16 cellular contexts compared by ENCODE assay signal in the genomic region with DNA sequence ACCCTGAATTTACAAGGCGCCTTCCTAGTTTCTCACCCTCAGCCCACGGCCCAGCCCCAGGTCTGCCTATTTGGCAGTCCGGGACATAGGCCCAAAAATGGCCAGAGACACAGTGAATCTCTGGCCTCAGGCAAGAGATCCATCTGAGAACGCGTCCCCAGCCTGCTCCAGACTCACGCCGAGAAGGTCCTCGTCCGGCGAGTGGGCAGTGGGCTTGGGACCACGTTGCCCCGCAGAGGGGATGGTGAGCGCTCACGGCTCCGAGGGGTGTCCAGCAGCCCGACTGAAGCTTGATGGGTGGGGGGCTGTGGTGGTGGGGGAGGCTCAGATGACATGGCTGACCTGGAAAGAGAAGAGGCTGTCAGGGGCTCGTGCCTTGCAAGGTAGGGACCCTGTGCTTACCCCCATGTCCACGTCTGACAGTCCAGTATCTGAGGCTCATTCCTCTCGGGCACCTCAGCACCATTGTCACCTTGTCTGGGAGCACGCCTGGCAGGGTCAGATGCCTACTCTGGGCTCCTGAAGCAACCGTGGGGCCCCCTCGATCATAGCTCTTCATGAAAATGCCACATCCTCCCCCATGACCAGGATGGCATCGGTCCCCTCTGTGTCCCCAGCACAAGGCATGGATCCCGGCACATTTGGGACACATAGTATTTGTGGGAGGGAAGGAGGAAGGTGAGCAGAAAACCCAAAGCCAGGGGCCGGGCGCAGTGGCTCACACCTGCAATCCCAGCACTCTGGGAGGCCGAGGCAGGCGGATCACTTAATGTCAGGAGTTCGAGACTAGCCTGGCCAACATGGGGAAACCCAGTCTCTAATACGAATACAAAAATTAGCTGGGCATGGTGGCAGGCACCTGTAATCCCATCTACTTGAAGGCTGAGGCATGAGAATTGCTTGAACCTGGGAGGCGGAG. TPM values are rescaled to one million over a fixed set of nuclear protein-coding genes. Genes with fewer than 3 reads are reported as not detected.
DNase-seq lines count a peak whose midpoint lies in the region; ATAC-seq, FAIRE-seq and TF ChIP-seq lines count a peak whose summit lies in the region.
"Had no signal": no experiment of that assay in that cellular context is flagged by ENCODE, and none has a peak within 500 bp of the region (broad histone marks: within the 10 kb centered on the region; RNA-seq: fewer than 3 reads in every experiment).

No MANE protein-coding gene starts in this region.

- H3K4me3 Mint-ChIP-seq in Calu3 (ENCODE audit: low read depth, unreplicated experiment), result peak overlapping the region; percentile 41
- H3K4me3 Mint-ChIP-seq: CD4-positive, alpha-beta memory T cell; stimulated activated naive CD8-positive, alpha-beta T cell treated with anti-CD3 and anti-CD28 coated beads, Interleukin-15, amount 100 ng/mL, for 72 hours had no signal

- TF ChIP-seq CTCF in Calu3 (IDR thresholded peaks at IDR 0.05; ENCODE audit: unreplicated experiment) (no peak), Peyer's patch (IDR thresholded peaks at IDR 0.05) (no peak)

- FAIRE-seq in frontal cortex (lab: Jason Lieb, UNC), result no peak

- H3K4me1 ChIP-seq in Peyer's patch, result peaks cover 0 to 27% (median 1%) of the 10 kb centered on the region in 4 donors

- H3K4me3 ChIP-seq in Peyer's patch, result no peak overlapping the region
- H3K4me3 ChIP-seq: dorsolateral prefrontal cortex had no signal

- no peaks in the 10 kb centered on the region for H3K27me3 ChIP-seq in Peyer's patch
- H3K27me3 ChIP-seq: dorsolateral prefrontal cortex had no signal

- H3K27ac Mint-ChIP-seq in Calu3 (ENCODE audit: unreplicated experiment), result peak overlapping the region; percentile 63

- peaks cover 46% of the 10 kb centered on the region for H3K4me1 Mint-ChIP-seq in Calu3 (ENCODE audit: low read depth, unreplicated experiment)

- BruUV-seq in Calu3 (replicated peaks; lab: Mats Ljungman, UMichigan), result no TSS peak

- DNase-seq in Calu3, result no peak
- no peak for DNase-seq in Peyer's patch
- DNase-seq in left ventricle myocardium superior, result peak; percentile 23
- DNase-seq in sciatic nerve (ENCODE audit: low spot score), result peak; percentile 57
- no peak for DNase-seq in frontal cortex (ENCODE audit: low spot score in 2 of 2)
- no peak for DNase-seq in medulla oblongata (ENCODE audit: extremely low spot score)
- no peak for DNase-seq in dermis blood vessel endothelial cell
- DNase-seq: CD4-positive, alpha-beta memory T cell; NCI-H187 treated with DMSO at 0.1 percent for 48 hours; NCI-H69; stimulated activated naive CD8-positive, alpha-beta T cell treated with anti-CD3 and anti-CD28 coated beads, Interleukin-15, amount 100 ng/mL, for 72 hours had no signal

- CTCF ChIA-PET in Calu3 (lab: Charles Lee), result interaction anchor here (1.0 kb wide), 1 partner anchor 9 kb away, joined by 3 read pairs; the partner anchor contains the start of gene CARHSP1

- H3K36me3 ChIP-seq in Peyer's patch, result peaks cover 0 to 42% (median 0%) of the 10 kb centered on the region in 3 donors

- H3K36me3 Mint-ChIP-seq in Calu3 (ENCODE audit: insufficient read depth, unreplicated experiment), result peaks cover 97% of the 10 kb centered on the region

- H3K27me3 Mint-ChIP-seq in Calu3 (ENCODE audit: unreplicated experiment), result no peaks in the 10 kb centered on the region
- H3K27me3 Mint-ChIP-seq: CD4-positive, alpha-beta memory T cell; stimulated activated naive CD8-positive, alpha-beta T cell treated with anti-CD3 and anti-CD28 coated beads, Interleukin-15, amount 100 ng/mL, for 72 hours had no signal

- no peaks in the 10 kb centered on the region for H3K9me3 Mint-ChIP-seq in Calu3 (ENCODE audit: low read depth, unreplicated experiment)
- H3K9me3 Mint-ChIP-seq: stimulated activated naive CD8-positive, alpha-beta T cell treated with anti-CD3 and anti-CD28 coated beads, Interleukin-15, amount 100 ng/mL, for 72 hours had no signal

- no peak for TF ChIP-seq POLR2A in Peyer's patch (IDR thresholded peaks at IDR 0.05)

- intact Hi-C loops in Calu3 (cut with micrococcal nuclease; ENCODE audit: unreplicated experiment) (no loop called here), left ventricle myocardium superior (cut with micrococcal nuclease) (no loop called here), sciatic nerve (cut with DNase I) (no loop called here)

- no peak for ATAC-seq in left ventricle myocardium superior
- ATAC-seq in sciatic nerve, result no peak
- no peak for ATAC-seq in SK-N-SH treated with all-trans-retinoic acid at 6 μM for 48 hours
- ATAC-seq: stimulated activated naive CD8-positive, alpha-beta T cell treated with anti-CD3 and anti-CD28 coated beads, Interleukin-15, amount 100 ng/mL, for 72 hours had no signal

- H3K27ac ChIP-seq in Peyer's patch, result peak overlapping the region in 3 of 4 donors; percentile 1 to 54 (median 36)

- no peaks in the 10 kb centered on the region for H3K9me3 ChIP-seq in Peyer's patch

TF ChIP-seq in SK-N-SH treated with all-trans-retinoic acid at 6 μM for 48 hours, 23 proteins besides CTCF, POLR2A, EP300 and RAD21:
- TF ChIP-seq BACH2 (CRISPR knock-in tag; IDR thresholded peaks at IDR 0.05; ENCODE audit: borderline replicate concordance), result no peak
- no peak for TF ChIP-seq TCF4 (CRISPR knock-in tag; IDR thresholded peaks at IDR 0.05; ENCODE audit: borderline replicate concordance)
- TF ChIP-seq ZC3H10 (CRISPR knock-in tag; IDR thresholded peaks at IDR 0.05), result no peak
- no peak for TF ChIP-seq ESRRG (CRISPR knock-in tag; IDR thresholded peaks at IDR 0.05)
- TF ChIP-seq TSHZ2 (CRISPR knock-in tag; IDR thresholded peaks at IDR 0.05), result no peak
- no peak for TF ChIP-seq GLIS3 (CRISPR knock-in tag; IDR thresholded peaks at IDR 0.05)
- no peak for TF ChIP-seq ZNF565 (CRISPR knock-in tag; conservative IDR thresholded peaks at IDR 0.05; ENCODE audit: low read depth)
- TF ChIP-seq PPARA (CRISPR knock-in tag; IDR thresholded peaks at IDR 0.05; ENCODE audit: borderline replicate concordance), result no peak
- no peak for TF ChIP-seq CSRNP3 (CRISPR knock-in tag; IDR thresholded peaks at IDR 0.05)
- TF ChIP-seq CREB5 (CRISPR knock-in tag; IDR thresholded peaks at IDR 0.05; ENCODE audit: low read depth), result no peak
- TF ChIP-seq ZNF8 (CRISPR knock-in tag; IDR thresholded peaks at IDR 0.05), result no peak
- TF ChIP-seq ARNTL (CRISPR knock-in tag; IDR thresholded peaks at IDR 0.05; ENCODE audit: borderline replicate concordance, low read depth), result no peak

RNA-seq across cellular contexts. Expression of gene CARHSP1, which starts 9.6 kb away (rescaled TPM):
- total RNA-seq in Calu3 (2022), result 89.2 and 104 TPM in 2 replicates
- 100 to 1,000 TPM in 1 of 4 donors, 10 to 100 TPM in 3; 35.4 to 102 (median 52.4) TPM for total RNA-seq in Peyer's patch
- 23.8 TPM for total RNA-seq in left ventricle myocardium superior
- 118 TPM for total RNA-seq in sciatic nerve
- 141 TPM for total RNA-seq in frontal cortex
- total RNA-seq in dermis blood vessel endothelial cell, result 157 and 172 TPM in 2 replicates

RNA-seq across cellular contexts. Expression of gene LITAFD, which starts 22.9 kb away (rescaled TPM):
- total RNA-seq in Calu3 (2022), result not detected in 2 replicates
- total RNA-seq in Peyer's patch, result not detected
- total RNA-seq in left ventricle myocardium superior, result not detected
- not detected for total RNA-seq in sciatic nerve
- not detected for total RNA-seq in frontal cortex
- not detected in 2 replicates for total RNA-seq in dermis blood vessel endothelial cell
- total RNA-seq: activated CD8-positive, alpha-beta memory T cell treated with anti-CD3 and anti-CD28 coated beads for 36 hours; CD4-positive, alpha-beta memory T cell; G401; right cardiac atrium had no signal

Comparison
In these comparisons a context has a peak if more than half of its experiments do, and no peak if none do; other contexts are left out.
1. DNase-seq: peak in left ventricle myocardium superior (single experiment) and sciatic nerve (single experiment); none in Calu3 (single experiment), Peyer's patch (0 of 3), frontal cortex (0 of 2), medulla oblongata (single experiment) and dermis blood vessel endothelial cell (single experiment).